Comparison of ENCODE assay signal across 16 cellular contexts in the genomic region with DNA sequence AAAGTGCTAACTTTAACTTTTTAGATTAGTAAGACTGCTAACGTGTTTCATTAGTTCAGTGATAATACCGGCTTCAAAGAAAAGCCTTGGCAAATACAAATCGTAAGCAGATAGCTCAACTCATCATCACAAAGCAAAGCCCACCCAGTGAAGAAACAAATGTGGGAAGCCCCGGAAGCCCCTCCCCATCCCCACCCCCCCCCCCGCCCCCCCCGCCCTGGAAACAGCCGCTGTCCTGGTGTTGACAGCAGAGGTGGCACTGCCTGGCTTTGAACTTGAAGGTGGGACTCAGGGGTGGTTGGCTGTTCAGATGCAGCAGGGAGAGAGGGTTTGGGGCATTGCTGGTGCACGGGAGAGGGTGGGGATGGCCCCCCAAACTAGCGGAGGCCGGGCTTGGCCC. TPM values are rescaled to one million over a fixed set of nuclear protein-coding genes. Genes with fewer than 3 reads are reported as not detected.
DNase-seq lines count a peak whose midpoint lies in the region; ATAC-seq and TF ChIP-seq lines count a peak whose summit lies in the region.
"Had no signal": no experiment of that assay in that cellular context is flagged by ENCODE, and none has a peak within 500 bp of the region (broad histone marks: within the 10 kb centered on the region; RNA-seq: fewer than 3 reads in every experiment).

No MANE protein-coding gene starts in this region.

- no peak for ATAC-seq in effector memory CD8-positive, alpha-beta T cell (replicated peaks)

- H3K9me3 ChIP-seq in AG04450 (ENCODE audit: control insufficient read depth, insufficient read depth, low read length), result peaks cover 8% of the 10 kb centered on the region; the same call in 1 of the 2 replicates
- H3K9me3 ChIP-seq in neutrophil, result no peaks in the 10 kb centered on the region
- H3K9me3 ChIP-seq: SJCRH30 had no signal

- H3K4me1 Mint-ChIP-seq in effector memory CD8-positive, alpha-beta T cell (ENCODE audit: low read depth in 2 of 2), result peaks cover 31 to 42% of the 10 kb centered on the region in 2 donors
- peaks cover 33% of the 10 kb centered on the region for H3K4me1 Mint-ChIP-seq in endothelial cell (ENCODE audit: unreplicated experiment)
- peaks cover 56% of the 10 kb centered on the region for H3K4me1 Mint-ChIP-seq in activated CD4-positive, alpha-beta memory T cell treated with anti-CD3 and anti-CD28 coated beads, Interleukin-2, amount 10 ng/mL, durations not matched to agents 7 days and 5 days

- H3K4me3 Mint-ChIP-seq in effector memory CD8-positive, alpha-beta T cell, result peak overlapping the region in 1 of 2 donors; percentile 70
- no peak overlapping the region for H3K4me3 Mint-ChIP-seq in endothelial cell (ENCODE audit: unreplicated experiment)
- H3K4me3 Mint-ChIP-seq in activated CD4-positive, alpha-beta memory T cell treated with anti-CD3 and anti-CD28 coated beads, Interleukin-2, amount 10 ng/mL, durations not matched to agents 7 days and 5 days, result no peak overlapping the region
- H3K4me3 Mint-ChIP-seq: activated naive CD4-positive, alpha-beta T cell treated with anti-CD3 and anti-CD28 coated beads, Interleukin-2, amount 50 U/mL, for 24 hours had no signal

- H3K27ac ChIP-seq in AG04450 (ENCODE audit: low read depth, low read length) (no peak overlapping the region), neutrophil (peak overlapping the region; percentile 43)
- H3K27ac ChIP-seq: cardiac muscle cell, KMS-11, SJCRH30 had no signal

- no peaks in the 10 kb centered on the region for H3K9me3 Mint-ChIP-seq in effector memory CD8-positive, alpha-beta T cell
- no peaks in the 10 kb centered on the region for H3K9me3 Mint-ChIP-seq in endothelial cell (ENCODE audit: unreplicated experiment)
- H3K9me3 Mint-ChIP-seq in activated CD4-positive, alpha-beta memory T cell treated with anti-CD3 and anti-CD28 coated beads, Interleukin-2, amount 10 ng/mL, durations not matched to agents 7 days and 5 days, result no peaks in the 10 kb centered on the region
- H3K9me3 Mint-ChIP-seq: activated naive CD4-positive, alpha-beta T cell treated with anti-CD3 and anti-CD28 coated beads, Interleukin-2, amount 50 U/mL, for 24 hours had no signal

- peaks cover 51% of the 10 kb centered on the region for H3K36me3 ChIP-seq in neutrophil
- H3K36me3 ChIP-seq: cardiac muscle cell, SJCRH30 had no signal

- DNase-seq in AG04450 (ENCODE audit: low read depth, low spot score) (no peak), T follicular helper cell (ENCODE audit: low read depth) (peak; percentile 37), anterior cingulate cortex (lab: John Stamatoyannopoulos, UW) (no peak), endothelial cell (ENCODE audit: low spot score) (no peak), HCEC 1CT (no peak)
- no peak for DNase-seq in effector memory CD8-positive, alpha-beta T cell
- DNase-seq in activated CD4-positive, alpha-beta memory T cell treated with anti-CD3 and anti-CD28 coated beads, Interleukin-2, amount 10 ng/mL, durations not matched to agents 7 days and 5 days, result no peak
- DNase-seq: DMS153, H7, NCI-H1417 treated with DMSO at 0.1 percent for 48 hours, NCI-H2227 treated with DMSO at 0.1 percent for 48 hours, SJCRH30 had no signal

- H3K36me3 Mint-ChIP-seq in effector memory CD8-positive, alpha-beta T cell (ENCODE audit: insufficient read depth), result peaks cover 26% of the 10 kb centered on the region
- H3K36me3 Mint-ChIP-seq in endothelial cell (ENCODE audit: low read depth, unreplicated experiment), result peaks cover 4% of the 10 kb centered on the region
- H3K36me3 Mint-ChIP-seq in activated CD4-positive, alpha-beta memory T cell treated with anti-CD3 and anti-CD28 coated beads, Interleukin-2, amount 10 ng/mL, durations not matched to agents 7 days and 5 days (ENCODE audit: low read depth), result peaks cover 7% of the 10 kb centered on the region

- TF ChIP-seq CTCF in AG04450 (IDR thresholded peaks at IDR 0.05; ENCODE audit: low read depth, low read length), result no peak
- TF ChIP-seq CTCF in neutrophil (IDR thresholded peaks at IDR 0.05), result no peak
- TF ChIP-seq CTCF in endothelial cell (IDR thresholded peaks at IDR 0.05; ENCODE audit: unreplicated experiment), result no peak

- 0 out of 2 replicates have a peak overlapping the region, but pooled peaks have one; percentile 10 for H3K4me3 ChIP-seq in AG04450 (ENCODE audit: low read depth, low read length)
- H3K4me3 ChIP-seq in neutrophil (ENCODE audit: low read depth in 1 of 2, low read length in 1 of 2), result peak overlapping the region in 1 of 2 experiments; percentile 41
- H3K4me3 ChIP-seq: cardiac muscle cell, SJCRH30 had no signal

- peak overlapping the region; percentile 71 to 89 for H3K27ac Mint-ChIP-seq in effector memory CD8-positive, alpha-beta T cell
- H3K27ac Mint-ChIP-seq in endothelial cell (ENCODE audit: unreplicated experiment), result no peak overlapping the region
- H3K27ac Mint-ChIP-seq in activated CD4-positive, alpha-beta memory T cell treated with anti-CD3 and anti-CD28 coated beads, Interleukin-2, amount 10 ng/mL, durations not matched to agents 7 days and 5 days, result no peak overlapping the region
- H3K27ac Mint-ChIP-seq: activated naive CD4-positive, alpha-beta T cell treated with anti-CD3 and anti-CD28 coated beads, Interleukin-2, amount 50 U/mL, for 24 hours had no signal

- H3K4me1 ChIP-seq in neutrophil (ENCODE audit: control insufficient read depth in 1 of 2, insufficient read depth in 1 of 2, low read depth in 1 of 2, low read length in 1 of 2), result peaks cover 60 to 65% of the 10 kb centered on the region in 2 experiments

- H3K27me3 ChIP-seq in AG04450 (ENCODE audit: control insufficient read depth, insufficient read depth, low read length) (no peaks in the 10 kb centered on the region), neutrophil (no peaks in the 10 kb centered on the region)
- H3K27me3 ChIP-seq: cardiac muscle cell, SJCRH30 had no signal

- CTCF ChIA-PET in AG04450 (lab: Charles Lee), result no interaction called here
- CTCF ChIA-PET in activated CD4-positive, alpha-beta memory T cell treated with anti-CD3 and anti-CD28 coated beads, Interleukin-2, amount 10 ng/mL, durations not matched to agents 7 days and 5 days (lab: Charles Lee), result no interaction called here

- H3K27me3 Mint-ChIP-seq in effector memory CD8-positive, alpha-beta T cell, result no peaks in the 10 kb centered on the region
- H3K27me3 Mint-ChIP-seq in endothelial cell (ENCODE audit: unreplicated experiment), result peaks cover 11% of the 10 kb centered on the region
- no peaks in the 10 kb centered on the region for H3K27me3 Mint-ChIP-seq in activated CD4-positive, alpha-beta memory T cell treated with anti-CD3 and anti-CD28 coated beads, Interleukin-2, amount 10 ng/mL, durations not matched to agents 7 days and 5 days
- H3K27me3 Mint-ChIP-seq: activated naive CD4-positive, alpha-beta T cell treated with anti-CD3 and anti-CD28 coated beads, Interleukin-2, amount 50 U/mL, for 24 hours had no signal

- POLR2A ChIA-PET in AG04450 (lab: Yijun Ruan, JAX), result interaction anchor here (0.9 kb wide), 1 partner anchor 13 kb away, joined by 5 read pairs; a partner anchor contains a TSS
- POLR2A ChIA-PET in activated CD4-positive, alpha-beta memory T cell treated with anti-CD3 and anti-CD28 coated beads, Interleukin-2, amount 10 ng/mL, durations not matched to agents 7 days and 5 days (lab: Charles Lee), result interaction anchor here (1.6 kb wide), 1 partner anchor 13 kb away, joined by 5 read pairs; no protein-coding TSS in a partner anchor

RNA-seq across cellular contexts. Expression of a gene that starts 14.1 kb away (rescaled TPM):
- 129 and 142 TPM in 2 replicates for polyA plus RNA-seq in AG04450 (2011; rRNA removed)
- polyA minus RNA-seq in AG04450 (2011; rRNA and poly(A)+ RNA removed), result 163 and 204 TPM in 2 replicates
- total RNA-seq in endothelial cell (ENCODE audit: unreplicated experiment), result 72.0 TPM
- 10 to 100 TPM; 94.1 to 95.0 TPM for total RNA-seq in activated CD4-positive, alpha-beta memory T cell treated with anti-CD3 and anti-CD28 coated beads, Interleukin-2, amount 10 ng/mL, durations not matched to agents 7 days and 5 days

RNA-seq across cellular contexts. Expression of a gene that starts 43.0 kb away (rescaled TPM):
- 54.3 and 62.0 TPM in 2 replicates for polyA plus RNA-seq in AG04450 (2011; rRNA removed)
- 29.1 and 31.3 TPM in 2 replicates for polyA minus RNA-seq in AG04450 (2011; rRNA and poly(A)+ RNA removed)
- total RNA-seq in endothelial cell (ENCODE audit: unreplicated experiment), result 66.5 TPM
- 10 to 100 TPM; 54.3 to 55.6 TPM for total RNA-seq in activated CD4-positive, alpha-beta memory T cell treated with anti-CD3 and anti-CD28 coated beads, Interleukin-2, amount 10 ng/mL, durations not matched to agents 7 days and 5 days

RNA-seq across cellular contexts. Expression of a gene that starts 56.3 kb away (rescaled TPM):
- 8.2 and 10.6 TPM in 2 replicates for polyA plus RNA-seq in AG04450 (2011; rRNA removed)
- 8.5 and 12.2 TPM in 2 replicates for polyA minus RNA-seq in AG04450 (2011; rRNA and poly(A)+ RNA removed)
- total RNA-seq in endothelial cell (ENCODE audit: unreplicated experiment), result 21.0 TPM
- 10 to 100 TPM; 22.4 to 22.6 TPM for total RNA-seq in activated CD4-positive, alpha-beta memory T cell treated with anti-CD3 and anti-CD28 coated beads, Interleukin-2, amount 10 ng/mL, durations not matched to agents 7 days and 5 days

Comparison
In these comparisons a context has a peak if more than half of its experiments do, and no peak if none do; other contexts are left out.
1. H3K27ac Mint-ChIP-seq: peak in effector memory CD8-positive, alpha-beta T cell (2 of 2); none in endothelial cell (single experiment) and activated CD4-positive, alpha-beta memory T cell treated with anti-CD3 and anti-CD28 coated beads, Interleukin-2, amount 10 ng/mL, durations not matched to agents 7 days and 5 days (single experiment).